8 cellular contexts compared by ENCODE assay signal in genomic region chrX:119272882-119273806, GRCh38. TPM values are rescaled to one million over a fixed set of nuclear protein-coding genes. Genes with fewer than 3 reads are reported as not detected.
DNase-seq lines count a peak whose midpoint lies in the region; ATAC-seq, FAIRE-seq and TF ChIP-seq lines count a peak whose summit lies in the region.

No MANE protein-coding gene starts in this region.

- no peak for FAIRE-seq in GM12878 (lab: Jason Lieb, UNC)

- no peak overlapping the region for H3K4me3 ChIP-seq in GM12878

- intact Hi-C loops in CD4-positive, alpha-beta T cell (cut with DNase I, micrococcal nuclease), result no loop called here
- intact Hi-C loops in GM12878 (cut with micrococcal nuclease; ENCODE audit: unreplicated experiment), result no loop called here

- TF ChIP-seq CTCF in CD4-positive, alpha-beta T cell (IDR thresholded peaks at IDR 0.05), result no peak
- TF ChIP-seq CTCF in GM12878 (IDR thresholded peaks at IDR 0.05 in 2 of 3, conservative IDR thresholded peaks at IDR 0.05 in 1 of 3; ENCODE audit: control insufficient read depth in 2 of 3, extremely low read depth in 1 of 3, insufficient read depth in 1 of 3, low read depth in 3 of 3, low read length in 3 of 3), result no peak; a peak in 1 of 6 replicates

- TF ChIP-seq EP300 in GM12878 (IDR thresholded peaks at IDR 0.05; ENCODE audit: borderline replicate concordance in 1 of 2, control insufficient read depth in 1 of 2, low read depth in 2 of 2, low read length in 2 of 2), result no peak

- H3K4me3 Mint-ChIP-seq in CD4-positive, alpha-beta T cell, result peak overlapping the region; percentile 82

- H2AFZ ChIP-seq in GM12878 (ENCODE audit: control insufficient read depth, low read depth, low read length), result no peak overlapping the region

- peaks cover 8% of the 10 kb centered on the region for H3K4me1 Mint-ChIP-seq in CD4-positive, alpha-beta T cell (ENCODE audit: low read depth)

- H3K27ac Mint-ChIP-seq in CD4-positive, alpha-beta T cell, result no peak overlapping the region

- H3K36me3 Mint-ChIP-seq in CD4-positive, alpha-beta T cell (ENCODE audit: low read depth), result no peaks in the 10 kb centered on the region

- H3K9me3 Mint-ChIP-seq in CD4-positive, alpha-beta T cell, result no peaks in the 10 kb centered on the region

- SMC1A ChIA-PET in GM12878 (lab: Charles Lee; ENCODE audit: uncharacterized antibody, unreplicated experiment), result no interaction called here

- POLR2A ChIA-PET in CD4-positive, alpha-beta T cell (lab: Charles Lee), result interaction anchor here (1.1 kb wide), 1 partner anchor 36 kb away, joined by 4 read pairs; no protein-coding TSS in a partner anchor
- POLR2A ChIA-PET in GM12878 (lab: Charles Lee), result no interaction called here
- POLR2A ChIA-PET in HEK293T (lab: Yijun Ruan, JAX), result no interaction called here

- BruUV-seq in GM12878 (replicated peaks; lab: Mats Ljungman, UMichigan), result no TSS peak

- H3K9me3 ChIP-seq in CD4-positive, alpha-beta T cell (ENCODE audit: control insufficient read depth, low read length), result no peaks in the 10 kb centered on the region
- H3K9me3 ChIP-seq in GM12878 (replicated peaks; ENCODE audit: control insufficient read depth, insufficient read depth, low read length), result no peaks in the 10 kb centered on the region; the same call in 2 of the 3 replicates

- 84% methylated on average over 54 of the region's 83 CpGs for WGBS in GM12878 (ENCODE audit: insufficient coverage, insufficient replicate concordance, low lambda C conversion rate, missing lambda C conversion rate)

- TF ChIP-seq POLR2A in GM12878 (IDR thresholded peaks at IDR 0.05; ENCODE audit: low read depth, low read length), result no peak

- H3K4me2 ChIP-seq in GM12878 (ENCODE audit: control insufficient read depth, insufficient read depth), result peak overlapping the region; percentile 68; the same call in 1 of the 2 replicates

- H3K27me3 Mint-ChIP-seq in CD4-positive, alpha-beta T cell, result peaks cover 24% of the 10 kb centered on the region

- ATAC-seq in CD4-positive, alpha-beta T cell (ENCODE audit: poor library complexity), result peak; percentile 94
- ATAC-seq in GM12878, result peak; percentile 74

- RAD21 ChIA-PET in GM12878 (lab: Charles Lee; ENCODE audit: unreplicated experiment), result no interaction called here

- no peak for TF ChIP-seq RAD21 in GM12878 (IDR thresholded peaks at IDR 0.05; ENCODE audit: insufficient read depth, low read depth, low read length)

- H3K4me1 ChIP-seq in GM12878 (ENCODE audit: control insufficient read depth, insufficient read depth, low read length), result no peaks in the 10 kb centered on the region; the same call in 1 of the 2 replicates

- no peaks in the 10 kb centered on the region for H3K36me3 ChIP-seq in GM12878 (ENCODE audit: control insufficient read depth in 2 of 2, insufficient read depth in 2 of 2, low read length in 1 of 2)

- H4K20me1 ChIP-seq in GM12878 (ENCODE audit: control insufficient read depth, insufficient read depth), result no peaks in the 10 kb centered on the region

- no peaks in the 10 kb centered on the region for H3K79me2 ChIP-seq in GM12878 (ENCODE audit: control insufficient read depth, insufficient read depth, low read length)

- no peak overlapping the region for H3K9ac ChIP-seq in GM12878 (ENCODE audit: control insufficient read depth, insufficient read depth, low read length)

- peak in 9 of 10 experiments; percentile 3 to 50 (median 19) for DNase-seq in CD4-positive, alpha-beta T cell
- DNase-seq in T-helper 2 cell (peak in 4 of 5 experiments; percentile 22 to 72 (median 36)), GM12878 (ENCODE audit: low read depth, low spot score) (no peak), islet precursor cell (peak; percentile 90), GF-D8 (lab: John Stamatoyannopoulos, UW) (no peak), DMS114 treated with DMSO at 0.1 percent for 48 hours (lab: John Stamatoyannopoulos, UW; ENCODE audit: unreplicated experiment) (no peak), HEK293T (ENCODE audit: extremely low spot score) (no peak)
- peak; percentile 19 to 38 for DNase-seq in stimulated activated CD8-positive, alpha-beta memory T cell treated with anti-CD3 and anti-CD28 coated beads, Interleukin-15, amount 100 ng/mL, for 48 hours (ENCODE audit: low read depth in 2 of 2)

- in situ Hi-C loops in GM12878 (cut with MboI), result no loop called here

- CTCF ChIA-PET in CD4-positive, alpha-beta T cell (lab: Charles Lee), result no interaction called here
- CTCF ChIA-PET in GM12878 (lab: Yijun Ruan, JAX), result no interaction called here
- CTCF ChIA-PET in HEK293T (lab: Yijun Ruan, JAX), result no interaction called here

- H3K27me3 ChIP-seq in CD4-positive, alpha-beta T cell (ENCODE audit: control insufficient read depth, insufficient read depth, low read length), result no peaks in the 10 kb centered on the region
- H3K27me3 ChIP-seq in GM12878 (replicated peaks in 1 of 2; ENCODE audit: control insufficient read depth in 2 of 2, insufficient read depth in 2 of 2, low read length in 1 of 2), result no peaks in the 10 kb centered on the region

- no peak overlapping the region for H3K27ac ChIP-seq in CD4-positive, alpha-beta T cell (ENCODE audit: low read depth, low read length)
- H3K27ac ChIP-seq in GM12878 (ENCODE audit: control insufficient read depth, insufficient read depth), result no peak overlapping the region

TF ChIP-seq in GM12878, 131 proteins besides CTCF, POLR2A, EP300 and RAD21:
- TF ChIP-seq MYB (IDR thresholded peaks at IDR 0.05; ENCODE audit: borderline replicate concordance, low read depth, low read length), result no peak
- no peak for TF ChIP-seq EZH2 (IDR thresholded peaks at IDR 0.05; ENCODE audit: borderline replicate concordance, control insufficient read depth, low read depth, low read length)
- TF ChIP-seq NFIC (IDR thresholded peaks at IDR 0.05; ENCODE audit: low read depth, low read length), result no peak
- no peak for TF ChIP-seq ATF7 (IDR thresholded peaks at IDR 0.05; ENCODE audit: low read depth)
- TF ChIP-seq PAX8 (IDR thresholded peaks at IDR 0.05), result no peak
- TF ChIP-seq ZBED1 (IDR thresholded peaks at IDR 0.05; ENCODE audit: borderline replicate concordance), result no peak
- TF ChIP-seq EED (IDR thresholded peaks at IDR 0.05; ENCODE audit: low read depth), result no peak

TF ChIP-seq in HEK293T, 16 proteins besides CTCF, POLR2A, EP300 and RAD21:
- TF ChIP-seq BHLHE40 (IDR thresholded peaks at IDR 0.05; ENCODE audit: borderline replicate concordance) (no peak), FOXK2 (IDR thresholded peaks at IDR 0.05) (no peak), FOXA1 (IDR thresholded peaks at IDR 0.05) (no peak), ELF4 (IDR thresholded peaks at IDR 0.05) (no peak), ZNF384 (IDR thresholded peaks at IDR 0.05) (no peak), SUZ12 (IDR thresholded peaks at IDR 0.05) (no peak), FOXM1 (IDR thresholded peaks at IDR 0.05; ENCODE audit: borderline replicate concordance) (no peak), LEF1 (IDR thresholded peaks at IDR 0.05; ENCODE audit: borderline replicate concordance) (no peak), HDGF (IDR thresholded peaks at IDR 0.05; ENCODE audit: borderline replicate concordance) (no peak)

RNA-seq across cellular contexts. Expression of gene PGRMC1, which starts 37.1 kb away (rescaled TPM):
- 10 to 100 TPM; 14.9 to 16.0 TPM for total RNA-seq in CD4-positive, alpha-beta T cell
- 24.5 and 25.1 TPM in 2 replicates for total RNA-seq in GM12878 (2013; cell fraction: nucleolus; rRNA removed)
- total RNA-seq in GM12878 (2014; rRNA removed), result 54.4 and 58.5 TPM in 2 replicates
- total RNA-seq in GM12878 (2014; rRNA removed; fragmentation: Illumina TruSeq; extraction: Trizol), result 35.1 and 38.6 TPM in 2 replicates
- total RNA-seq in GM12878 (2021), result 36.3 and 38.9 TPM in 2 replicates
- polyA plus RNA-seq in GM12878 (2011; ENCODE audit: low read depth), result 14.2 TPM
- 47.7 and 69.2 TPM in 2 replicates for polyA plus RNA-seq in GM12878 (2011; rRNA removed)
- polyA plus RNA-seq in GM12878 (2011; cell fraction: cytosol; rRNA removed), result 25.0 and 35.0 TPM in 2 replicates
- polyA plus RNA-seq in GM12878 (2011; cell fraction: nucleus; rRNA removed), result 15.5 and 19.1 TPM in 2 replicates
- polyA plus RNA-seq in GM12878 (2012), result 25.3 and 25.5 TPM in 2 replicates
- 40.4 and 47.0 TPM in 2 replicates for polyA plus RNA-seq in GM12878 (2014; fragmentation: Illumina TruSeq; extraction: Trizol)
- polyA plus RNA-seq in GM12878 (2014; fragmentation: Nextera tagmentation; extraction: Ambion mirVana), result 10 to 100 TPM; 13.6 to 28.9 TPM
- polyA plus RNA-seq in GM12878 (2014; rRNA removed), result 40.1 and 46.2 TPM in 2 replicates
- polyA plus RNA-seq in GM12878 (2016; fragmentation: Nextera tagmentation; extraction: Ambion mirVana), result 10 to 100 TPM; 59.3 to 60.9 TPM
- 17.0 and 18.6 TPM in 2 replicates for polyA minus RNA-seq in GM12878 (2011; rRNA and poly(A)+ RNA removed)
- polyA minus RNA-seq in GM12878 (2011; cell fraction: cytosol; rRNA and poly(A)+ RNA removed), result 16.9 and 17.2 TPM in 2 replicates
- 4.8 and 9.1 TPM in 2 replicates for polyA minus RNA-seq in GM12878 (2011; cell fraction: nucleus; rRNA and poly(A)+ RNA removed)

Comparison
In these comparisons a context has a peak if more than half of its experiments do, and no peak if none do; other contexts are left out.
1. DNase-seq: peak in CD4-positive, alpha-beta T cell (9 of 10), T-helper 2 cell (4 of 5), islet precursor cell (single experiment) and stimulated activated CD8-positive, alpha-beta memory T cell treated with anti-CD3 and anti-CD28 coated beads, Interleukin-15, amount 100 ng/mL, for 48 hours (2 of 2); none in GM12878 (single experiment), GF-D8 (single experiment), DMS114 treated with DMSO at 0.1 percent for 48 hours (single experiment) and HEK293T (single experiment).